15 cellular contexts compared by ENCODE assay signal in genomic region chr16:50719401-50720337, GRCh38. TPM values are rescaled to one million over a fixed set of nuclear protein-coding genes. Genes with fewer than 3 reads are reported as not detected.
DNase-seq lines count a peak whose midpoint lies in the region; ATAC-seq and TF ChIP-seq lines count a peak whose summit lies in the region.
"Had no signal": no experiment of that assay in that cellular context is flagged by ENCODE, and none has a peak within 500 bp of the region (broad histone marks: within the 10 kb centered on the region; RNA-seq: fewer than 3 reads in every experiment).

No MANE protein-coding gene starts in this region.

- H3K36me3 Mint-ChIP-seq in effector memory CD8-positive, alpha-beta T cell (ENCODE audit: insufficient read depth): no peaks in the 10 kb centered on the region

- no peak for TF ChIP-seq EP300 in sigmoid colon (IDR thresholded peaks at IDR 0.05)

- ATAC-seq in effector memory CD8-positive, alpha-beta T cell (replicated peaks): no peak
- ATAC-seq in HG03378 (IDR thresholded peaks at IDR 0.05; ENCODE audit: unreplicated experiment): no peak
- ATAC-seq: Panc1 had no signal

- TF ChIP-seq CTCF in sigmoid colon (IDR thresholded peaks at IDR 0.05): no peak

- peaks cover 35 to 39% of the 10 kb centered on the region in 2 donors for H3K4me1 Mint-ChIP-seq in effector memory CD8-positive, alpha-beta T cell (ENCODE audit: low read depth in 2 of 2)

- WGBS in sigmoid colon, 2 donors: 26 to 65% methylated on average over 20 of the region's 20 CpGs

- no peak overlapping the region for H3K27ac ChIP-seq in sigmoid colon
- H3K27ac ChIP-seq: A549, uterus had no signal

- no peaks in the 10 kb centered on the region for H3K27me3 Mint-ChIP-seq in effector memory CD8-positive, alpha-beta T cell

- H3K4me3 ChIP-seq in sigmoid colon: no peak overlapping the region
- H3K4me3 ChIP-seq: A549, uterus had no signal

- intact Hi-C loops in sigmoid colon (cut with DNase I): no loop called here

- H3K4me1 ChIP-seq in sigmoid colon: no peaks in the 10 kb centered on the region
- H3K4me1 ChIP-seq: A549, uterus had no signal

- no peaks in the 10 kb centered on the region for H3K36me3 ChIP-seq in sigmoid colon
- H3K36me3 ChIP-seq: uterus had no signal

- DNase-seq in SHP77 (lab: John Stamatoyannopoulos, UW) (peak; percentile 33 to 62), SHP77 treated with DMSO at 0.1 percent for 48 hours (lab: John Stamatoyannopoulos, UW) (no peak), NCI-H146 treated with DMSO at 0.1 percent for 48 hours (lab: John Stamatoyannopoulos, UW; ENCODE audit: unreplicated experiment) (peak; percentile 7), sigmoid colon (peak; percentile 46), anterior cingulate cortex (lab: John Stamatoyannopoulos, UW) (no peak), NCI-H510A treated with DMSO at 0.1 percent for 48 hours (lab: John Stamatoyannopoulos, UW) (no peak)
- DNase-seq in effector memory CD8-positive, alpha-beta T cell: no peak
- DNase-seq: head of caudate nucleus; NCI-H1417; stimulated activated CD4-positive, alpha-beta T cell treated with anti-CD3 and anti-CD28 coated beads, Interleukin-4, amount 100 ng/mL, for 24 hours; uterus had no signal

- H3K9me3 Mint-ChIP-seq in effector memory CD8-positive, alpha-beta T cell: peaks cover 0 to 4% of the 10 kb centered on the region in 2 donors

- H3K4me3 Mint-ChIP-seq in effector memory CD8-positive, alpha-beta T cell: no peak overlapping the region

- no peaks in the 10 kb centered on the region for H3K27me3 ChIP-seq in sigmoid colon
- H3K27me3 ChIP-seq: uterus had no signal

- no peaks in the 10 kb centered on the region for H3K9me3 ChIP-seq in sigmoid colon
- H3K9me3 ChIP-seq: A549, uterus had no signal

- H3K27ac Mint-ChIP-seq in effector memory CD8-positive, alpha-beta T cell: peak overlapping the region; percentile 52 to 82

- no peak for TF ChIP-seq POLR2A in sigmoid colon (IDR thresholded peaks at IDR 0.05)

RNA-seq across cellular contexts. Expression of gene CYLD, which starts 22.2 kb away (rescaled TPM):
- total RNA-seq in sigmoid colon: 10 to 100 TPM; 29.6 to 45.3 (median 38.5) TPM
- 10 to 100 TPM in 1 of 3 donors, 1 to 10 TPM in 2; 7.9 to 17.6 (median 8.4) TPM for polyA plus RNA-seq in sigmoid colon

RNA-seq across cellular contexts. Expression of gene NOD2, which starts 26.3 kb away (rescaled TPM):
- total RNA-seq in sigmoid colon: 1 to 10 TPM; 2.5 to 3.0 (median 2.7) TPM
- polyA plus RNA-seq in sigmoid colon: under 1 TPM; 0.23 to 0.76 (median 0.60) TPM
- polyA plus RNA-seq: A549, neural cell had no signal

RNA-seq across cellular contexts. Expression of gene SNX20, which starts 38.6 kb away (rescaled TPM):
- total RNA-seq in sigmoid colon: 1 to 10 TPM; 1.5 to 1.9 (median 1.8) TPM
- polyA plus RNA-seq in sigmoid colon: 1 to 10 TPM in 1 of 3 donors, under 1 TPM in 2; 0.60 to 9.3 (median 0.92) TPM
- polyA plus RNA-seq: A549, neural cell had no signal

Comparison
In these comparisons a context has a peak if more than half of its experiments do, and no peak if none do; other contexts are left out.
1. DNase-seq: peak in SHP77 (2 of 2), NCI-H146 treated with DMSO at 0.1 percent for 48 hours (single experiment) and sigmoid colon (single experiment); none in SHP77 treated with DMSO at 0.1 percent for 48 hours (single experiment), effector memory CD8-positive, alpha-beta T cell (0 of 3), anterior cingulate cortex (0 of 58) and NCI-H510A treated with DMSO at 0.1 percent for 48 hours (single experiment).